ENCODE assay signal across 8 cellular contexts in the genomic region with DNA sequence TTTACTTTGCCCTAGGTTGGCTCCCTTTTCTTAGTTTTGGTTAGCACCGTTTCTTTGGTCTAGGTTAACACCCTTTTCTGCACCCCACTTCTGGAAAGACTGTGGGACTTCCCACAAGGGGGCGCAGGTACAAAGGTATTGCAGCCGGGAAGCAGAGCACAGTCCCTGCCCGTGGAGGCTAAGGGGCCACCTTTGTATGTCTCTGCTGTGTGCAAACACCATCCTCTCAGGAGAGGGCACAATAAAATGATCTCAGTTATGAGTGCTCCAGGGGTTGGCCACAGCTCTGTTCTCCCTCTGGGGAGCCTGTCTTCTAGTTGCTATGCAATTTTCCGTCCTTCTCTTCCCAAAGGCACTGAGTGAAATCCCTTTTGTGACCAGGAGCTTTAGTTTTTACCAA. TPM values are rescaled to one million over a fixed set of nuclear protein-coding genes. Genes with fewer than 3 reads are reported as not detected.
DNase-seq lines count a peak whose midpoint lies in the region; ATAC-seq and TF ChIP-seq lines count a peak whose summit lies in the region.

No MANE protein-coding gene starts in this region.

- intact Hi-C loops in left cardiac atrium (cut with DNase I) = no loop called here

- DNase-seq in 8988T (peak; percentile 10), NCI-H510A treated with DMSO at 0.1 percent for 48 hours (lab: John Stamatoyannopoulos, UW) (peak; percentile 100), activated T-cell treated with anti-CD3 and anti-CD28 coated beads for 4 hours (peak; percentile 3), left cardiac atrium (peak; percentile 61)
- DNase-seq in stimulated activated CD4-positive, alpha-beta T cell treated with anti-CD3 and anti-CD28 coated beads, Interleukin-4, amount 100 ng/mL, for 1 hour = peak; percentile 36

- no peak overlapping the region for H3K4me3 ChIP-seq in GM12875 (ENCODE audit: low read depth, low read length)

- TF ChIP-seq CTCF in GM12875 (IDR thresholded peaks at IDR 0.05; ENCODE audit: borderline replicate concordance, insufficient read depth, low read depth, low read length) = peak; percentile 59

- ATAC-seq in left cardiac atrium (peak; percentile 44 to 72), HG02678 (IDR thresholded peaks at IDR 0.05; ENCODE audit: unreplicated experiment) (no peak), HG03196 (IDR thresholded peaks at IDR 0.05; ENCODE audit: unreplicated experiment) (no peak)

RNA-seq across cellular contexts. Expression of a gene that starts 28.4 kb away (rescaled TPM):
- under 1 TPM; 0.41 to 0.42 TPM for total RNA-seq in left cardiac atrium

Comparison
In these comparisons a context has a peak if more than half of its experiments do, and no peak if none do; other contexts are left out.
1. DNase-seq: peak in every context shown above with its lines; median percentile 100 in NCI-H510A treated with DMSO at 0.1 percent for 48 hours; 61 in left cardiac atrium; 36 in stimulated activated CD4-positive, alpha-beta T cell treated with anti-CD3 and anti-CD28 coated beads, Interleukin-4, amount 100 ng/mL, for 1 hour; 10 in 8988T; 3 in activated T-cell treated with anti-CD3 and anti-CD28 coated beads for 4 hours.
2. ATAC-seq: peak in left cardiac atrium (2 of 2); none in HG02678 (single experiment) and HG03196 (single experiment).